ENCODE assay signal across 14 cellular contexts in genomic region chr21:16573581-16573980, GRCh38.
A peak's percentile ranks its signal among the peaks of the same experiment; 100 is the strongest.
DNase-seq lines count a peak whose midpoint lies in the region; ATAC-seq and TF ChIP-seq lines count a peak whose summit lies in the region.
"Had no signal": no experiment of that assay in that cellular context is flagged by ENCODE, and none has a peak within 500 bp of the region (broad histone marks: within the 10 kb centered on the region; RNA-seq: fewer than 3 reads in every experiment).

No MANE protein-coding gene starts in this region.

- no peaks in the 10 kb centered on the region for H3K9me3 Mint-ChIP-seq in MCF 10A (ENCODE audit: unreplicated experiment)
- H3K9me3 Mint-ChIP-seq in activated CD8-positive, alpha-beta memory T cell treated with anti-CD3 and anti-CD28 coated beads, Interleukin-2, amount 10 ng/mL, durations not matched to agents 7 days and 5 days (ENCODE audit: low read depth), result peaks cover 2% of the 10 kb centered on the region

- H3K27ac Mint-ChIP-seq in MCF 10A (ENCODE audit: low read depth, unreplicated experiment), result no peak overlapping the region
- no peak overlapping the region for H3K27ac Mint-ChIP-seq in activated CD8-positive, alpha-beta memory T cell treated with anti-CD3 and anti-CD28 coated beads, Interleukin-2, amount 10 ng/mL, durations not matched to agents 7 days and 5 days
- H3K27ac Mint-ChIP-seq: activated naive CD4-positive, alpha-beta T cell treated with anti-CD3 and anti-CD28 coated beads for 36 hours had no signal

- H3K36me3 ChIP-seq in mammary epithelial cell (ENCODE audit: insufficient read depth, low read length), result no peaks in the 10 kb centered on the region
- H3K36me3 ChIP-seq: spleen, WERI-Rb-1 had no signal

- BruUV-seq in mammary epithelial cell (replicated peaks; lab: Mats Ljungman, UMichigan), result no TSS peak
- no TSS peak for BruUV-seq in MCF 10A (replicated peaks; lab: Mats Ljungman, UMichigan)

- CTCF ChIA-PET in mammary epithelial cell (lab: Charles Lee; ENCODE audit: low non-redundant PET) (no interaction called here), MCF 10A (lab: Yijun Ruan, JAX) (interaction anchor here (0.6 kb wide), 1 partner anchor 486 kb away, joined by 4 read pairs; no protein-coding TSS in a partner anchor)
- CTCF ChIA-PET in activated CD8-positive, alpha-beta memory T cell treated with anti-CD3 and anti-CD28 coated beads, Interleukin-2, amount 10 ng/mL, durations not matched to agents 7 days and 5 days (lab: Charles Lee), result no interaction called here

- peaks cover 14% of the 10 kb centered on the region for H3K4me1 ChIP-seq in mammary epithelial cell (ENCODE audit: insufficient read depth, low read length)
- H3K4me1 ChIP-seq: Caco-2, spleen had no signal

- peaks cover 21% of the 10 kb centered on the region for H3K4me1 Mint-ChIP-seq in MCF 10A (ENCODE audit: insufficient read depth, unreplicated experiment)
- no peaks in the 10 kb centered on the region for H3K4me1 Mint-ChIP-seq in activated CD8-positive, alpha-beta memory T cell treated with anti-CD3 and anti-CD28 coated beads, Interleukin-2, amount 10 ng/mL, durations not matched to agents 7 days and 5 days

- H3K4me2 ChIP-seq in mammary epithelial cell (ENCODE audit: insufficient read depth, low read depth, low read length), result peak overlapping the region; percentile 26

- in situ Hi-C loops in mammary epithelial cell (cut with MboI; ENCODE audit: low sequenced_read_pairs in 2 of 2), result no loop called here
- in situ Hi-C loops in astrocyte of the spinal cord (cut with HindIII; ENCODE audit: low sequenced_read_pairs), result no loop called here

- no peak overlapping the region for H3K4me3 Mint-ChIP-seq in MCF 10A (ENCODE audit: unreplicated experiment)
- H3K4me3 Mint-ChIP-seq in activated CD8-positive, alpha-beta memory T cell treated with anti-CD3 and anti-CD28 coated beads, Interleukin-2, amount 10 ng/mL, durations not matched to agents 7 days and 5 days, result no peak overlapping the region
- H3K4me3 Mint-ChIP-seq: activated naive CD4-positive, alpha-beta T cell treated with anti-CD3 and anti-CD28 coated beads for 36 hours had no signal

- 33% methylated on average over 1 of the region's 1 CpG for WGBS in mammary epithelial cell (ENCODE audit: low coverage, missing lambda C conversion rate)

- H3K27me3 ChIP-seq in mammary epithelial cell (ENCODE audit: insufficient read depth, low read length), result no peaks in the 10 kb centered on the region
- H3K27me3 ChIP-seq: spleen had no signal

- H2AFZ ChIP-seq in mammary epithelial cell (ENCODE audit: low read depth, low read length), result peak overlapping the region; percentile 60

- POLR2A ChIA-PET in MCF 10A (lab: Yijun Ruan, JAX), result interaction anchor here (0.7 to 1.1 kb wide), 2 partner anchors 10 to 14 kb away, joined by 3 read pairs; no protein-coding TSS in a partner anchor

- no peak overlapping the region for H3K4me3 ChIP-seq in mammary epithelial cell (replicated peaks in 1 of 3; ENCODE audit: insufficient read depth in 1 of 3, low read depth in 2 of 3, low read length in 3 of 3)
- no peak overlapping the region for H3K4me3 ChIP-seq in astrocyte of the spinal cord (ENCODE audit: low read depth, low read length)
- H3K4me3 ChIP-seq: spleen had no signal

- dilution Hi-C loops in mammary epithelial cell (cut with HindIII; ENCODE audit: low sequenced_read_pairs), result no loop called here

- H4K20me1 ChIP-seq in mammary epithelial cell (ENCODE audit: insufficient read depth, low read length), result no peaks in the 10 kb centered on the region

- no peaks in the 10 kb centered on the region for H3K36me3 Mint-ChIP-seq in MCF 10A (ENCODE audit: insufficient read depth, unreplicated experiment)
- H3K36me3 Mint-ChIP-seq in activated CD8-positive, alpha-beta memory T cell treated with anti-CD3 and anti-CD28 coated beads, Interleukin-2, amount 10 ng/mL, durations not matched to agents 7 days and 5 days, result no peaks in the 10 kb centered on the region

- no peak overlapping the region for H3K9ac ChIP-seq in mammary epithelial cell (ENCODE audit: insufficient read depth, low read length)

- no peak for TF ChIP-seq CTCF in mammary epithelial cell (conservative IDR thresholded peaks at IDR 0.05 in 1 of 2, IDR thresholded peaks at IDR 0.05 in 1 of 2; ENCODE audit: extremely low read depth in 1 of 2, insufficient read depth in 1 of 2, low read depth in 1 of 2, low read length in 2 of 2)
- TF ChIP-seq CTCF in MCF 10A (IDR thresholded peaks at IDR 0.05; ENCODE audit: unreplicated experiment), result no peak
- TF ChIP-seq CTCF in astrocyte of the spinal cord (IDR thresholded peaks at IDR 0.05; ENCODE audit: low read depth, low read length), result no peak

- H3K27ac ChIP-seq in mammary epithelial cell (ENCODE audit: insufficient read depth, low read depth, low read length), result no peak overlapping the region
- H3K27ac ChIP-seq: spleen, WERI-Rb-1 had no signal

- H3K27me3 Mint-ChIP-seq in MCF 10A (ENCODE audit: insufficient read depth, unreplicated experiment), result no peaks in the 10 kb centered on the region
- H3K27me3 Mint-ChIP-seq in activated CD8-positive, alpha-beta memory T cell treated with anti-CD3 and anti-CD28 coated beads, Interleukin-2, amount 10 ng/mL, durations not matched to agents 7 days and 5 days, result no peaks in the 10 kb centered on the region

- ATAC-seq in activated CD8-positive, alpha-beta memory T cell treated with anti-CD3 and anti-CD28 coated beads, Interleukin-2, amount 10 ng/mL, durations not matched to agents 7 days and 5 days, result no peak
- no peak for ATAC-seq in HG02759 (IDR thresholded peaks at IDR 0.05; ENCODE audit: unreplicated experiment)

- intact Hi-C loops in mammary epithelial cell (cut with micrococcal nuclease), result loop anchor here (5.0 kb wide), 1 partner anchor 36 kb away; no protein-coding TSS in a partner anchor
- intact Hi-C loops in MCF 10A (cut with micrococcal nuclease), result no loop called here

- H3K79me2 ChIP-seq in mammary epithelial cell (ENCODE audit: insufficient read depth, low read length), result no peaks in the 10 kb centered on the region

- DNase-seq in mammary epithelial cell (no peak), MCF 10A (ENCODE audit: unreplicated experiment) (no peak), astrocyte of the spinal cord (ENCODE audit: low read depth, low spot score) (peak; percentile 65), kidney glomerular epithelial cell (lab: John Stamatoyannopoulos, UW) (peak; percentile 4), DMS114 treated with DMSO at 0.1 percent for 48 hours (lab: John Stamatoyannopoulos, UW; ENCODE audit: unreplicated experiment) (no peak), cerebellum (ENCODE audit: low spot score) (no peak)
- no peak for DNase-seq in activated CD8-positive, alpha-beta memory T cell treated with anti-CD3 and anti-CD28 coated beads, Interleukin-2, amount 10 ng/mL, durations not matched to agents 7 days and 5 days
- DNase-seq: 8988T; activated naive CD4-positive, alpha-beta T cell treated with anti-CD3 and anti-CD28 coated beads for 36 hours; Caco-2; NCI-H1048; spleen; WERI-Rb-1 had no signal

- H3K9me3 ChIP-seq in mammary epithelial cell (replicated peaks; ENCODE audit: insufficient read depth, low read length), result no peaks in the 10 kb centered on the region
- H3K9me3 ChIP-seq: Caco-2 had no signal

Comparison
In these comparisons a context has a peak if more than half of its experiments do, and no peak if none do; other contexts are left out.
1. DNase-seq: peak in astrocyte of the spinal cord (single experiment) and kidney glomerular epithelial cell (single experiment); none in mammary epithelial cell (single experiment), MCF 10A (single experiment), activated CD8-positive, alpha-beta memory T cell treated with anti-CD3 and anti-CD28 coated beads, Interleukin-2, amount 10 ng/mL, durations not matched to agents 7 days and 5 days (single experiment), DMS114 treated with DMSO at 0.1 percent for 48 hours (single experiment) and cerebellum (single experiment).